ENCODE assay signal across 9 cellular contexts in the genomic region with DNA sequence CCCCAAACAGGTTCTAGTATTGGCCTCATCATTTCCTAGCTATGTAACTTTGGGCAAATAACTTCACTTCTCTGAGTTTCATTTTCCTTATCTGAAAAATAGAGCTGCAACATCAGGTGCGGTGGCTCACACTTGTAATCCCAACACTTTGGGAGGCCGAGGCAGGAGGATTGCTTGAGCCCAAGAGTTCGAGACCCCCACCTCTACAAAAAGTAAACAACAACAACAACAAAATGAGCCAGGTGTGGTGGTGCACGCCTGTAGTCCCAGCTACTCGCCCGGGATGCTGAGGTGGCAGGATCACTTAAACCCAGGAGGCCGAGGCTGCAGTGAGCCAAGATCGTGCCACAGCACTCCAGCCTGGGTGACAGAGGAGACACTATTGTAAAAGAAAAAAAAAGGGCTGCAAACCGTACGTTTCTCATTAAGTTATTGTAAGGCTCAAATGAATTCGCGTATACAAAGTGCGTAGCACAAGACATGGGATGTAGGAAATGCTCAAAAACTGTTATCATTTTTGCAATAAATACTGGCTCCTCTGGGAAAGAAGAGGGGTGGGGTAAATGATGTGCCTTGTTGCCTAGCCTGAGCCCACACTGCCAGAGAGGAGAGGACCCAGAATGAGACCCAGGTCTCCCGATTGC. TPM values are rescaled to one million over a fixed set of nuclear protein-coding genes. Genes with fewer than 3 reads are reported as not detected.
DNase-seq lines count a peak whose midpoint lies in the region; ATAC-seq, FAIRE-seq and TF ChIP-seq lines count a peak whose summit lies in the region.
"Had no signal": no experiment of that assay in that cellular context is flagged by ENCODE, and none has a peak within 500 bp of the region (broad histone marks: within the 10 kb centered on the region; RNA-seq: fewer than 3 reads in every experiment).

No MANE protein-coding gene starts in this region.

- no peak for TF ChIP-seq RAD21 in GM12878 (IDR thresholded peaks at IDR 0.05; ENCODE audit: insufficient read depth, low read depth, low read length)

- H3K79me2 ChIP-seq in GM12878 (ENCODE audit: control insufficient read depth, insufficient read depth, low read length) = peaks cover 26% of the 10 kb centered on the region

- CTCF ChIA-PET in GM12878 (lab: Yijun Ruan, JAX) = interaction anchor here (0.9 kb wide), 1 partner anchor 54 kb away, joined by 4 read pairs; no protein-coding TSS in a partner anchor

- H3K4me3 Mint-ChIP-seq in activated T-cell treated with anti-CD3 and anti-CD28 coated beads, Interleukin-2, amount 50 U/mL, for 24 hours = peak overlapping the region; percentile 85
- H3K4me3 Mint-ChIP-seq in memory B cell = peak overlapping the region; percentile 93

- RAD21 ChIA-PET in GM12878 (lab: Charles Lee; ENCODE audit: unreplicated experiment) = interaction anchor here (1.2 to 1.3 kb wide), 2 partner anchors 23 to 384 kb away, joined by 3 read pairs; no protein-coding TSS in a partner anchor

- peaks cover 32% of the 10 kb centered on the region for H3K36me3 Mint-ChIP-seq in activated T-cell treated with anti-CD3 and anti-CD28 coated beads, Interleukin-2, amount 50 U/mL, for 24 hours (ENCODE audit: low read depth)
- H3K36me3 Mint-ChIP-seq in memory B cell = peaks cover 8% of the 10 kb centered on the region

- no peaks in the 10 kb centered on the region for H3K27me3 Mint-ChIP-seq in activated T-cell treated with anti-CD3 and anti-CD28 coated beads, Interleukin-2, amount 50 U/mL, for 24 hours
- H3K27me3 Mint-ChIP-seq in memory B cell = no peaks in the 10 kb centered on the region

- H4K20me1 ChIP-seq in GM12878 (ENCODE audit: control insufficient read depth, insufficient read depth) = no peaks in the 10 kb centered on the region

- H3K4me3 ChIP-seq in GM12878 (peak overlapping the region; percentile 87), transverse colon (peak overlapping the region; percentile 64 to 88 (median 80))

- no peak for TF ChIP-seq CTCF in GM12878 (IDR thresholded peaks at IDR 0.05 in 2 of 3, conservative IDR thresholded peaks at IDR 0.05 in 1 of 3; ENCODE audit: control insufficient read depth in 2 of 3, extremely low read depth in 1 of 3, insufficient read depth in 1 of 3, low read depth in 3 of 3, low read length in 3 of 3)
- no peak for TF ChIP-seq CTCF in transverse colon (IDR thresholded peaks at IDR 0.05)

- peak overlapping the region; percentile 64 for H3K4me2 ChIP-seq in GM12878 (ENCODE audit: control insufficient read depth, insufficient read depth)

- H3K9me3 ChIP-seq in GM12878 (replicated peaks; ENCODE audit: control insufficient read depth, insufficient read depth, low read length) = no peaks in the 10 kb centered on the region
- H3K9me3 ChIP-seq in transverse colon = no peaks in the 10 kb centered on the region

- peaks cover 45% of the 10 kb centered on the region for H3K4me1 Mint-ChIP-seq in activated T-cell treated with anti-CD3 and anti-CD28 coated beads, Interleukin-2, amount 50 U/mL, for 24 hours (ENCODE audit: low read depth)
- peaks cover 37% of the 10 kb centered on the region for H3K4me1 Mint-ChIP-seq in memory B cell

- no peak for DNase-seq in activated T-cell treated with anti-CD3 and anti-CD28 coated beads, Interleukin-2, amount 50 U/mL, for 24 hours
- DNase-seq in activated T-cell treated with anti-CD3 and anti-CD28 coated beads, Interleukin-2, amount 50 U/mL, for 48 hours = no peak
- no peak for DNase-seq in GM12878 (ENCODE audit: low read depth, low spot score)
- no peak for DNase-seq in memory B cell (ENCODE audit: low spot score in 2 of 2)
- no peak for DNase-seq in transverse colon
- no peak for DNase-seq in left lobe of liver (ENCODE audit: low spot score)
- no peak for DNase-seq in GM19240 (ENCODE audit: insufficient read length, low spot score)
- no peak for DNase-seq in DMS79 (lab: John Stamatoyannopoulos, UW)
- DNase-seq: stimulated activated CD4-positive, alpha-beta T cell treated with anti-CD3 and anti-CD28 coated beads, Interleukin-2, amount 100 ng/mL, for 48 hours had no signal

- peaks cover 29% of the 10 kb centered on the region for H3K4me1 ChIP-seq in GM12878 (ENCODE audit: control insufficient read depth, insufficient read depth, low read length)
- peaks cover 9 to 35% (median 14%) of the 10 kb centered on the region in 4 donors for H3K4me1 ChIP-seq in transverse colon

- peak overlapping the region; percentile 66 for H3K9ac ChIP-seq in GM12878 (ENCODE audit: control insufficient read depth, insufficient read depth, low read length)

- peak overlapping the region; percentile 77 for H3K27ac ChIP-seq in GM12878 (ENCODE audit: control insufficient read depth, insufficient read depth)
- peak overlapping the region; percentile 83 to 92 (median 86) for H3K27ac ChIP-seq in transverse colon

- ATAC-seq in GM12878 (no peak), memory B cell (ENCODE audit: low read depth) (no peak), left lobe of liver (no peak)

- 70% methylated on average over 14 of the region's 14 CpGs for WGBS in GM12878 (ENCODE audit: insufficient coverage, insufficient replicate concordance, low lambda C conversion rate, missing lambda C conversion rate)
- 73 to 77% methylated on average over 11 to 14 of the region's 14 CpGs for WGBS in transverse colon (ENCODE audit: low coverage in 1 of 2), 2 donors

- H3K36me3 ChIP-seq in GM12878 (ENCODE audit: control insufficient read depth in 2 of 2, insufficient read depth in 2 of 2, low read length in 1 of 2) (peaks cover 0 to 5% of the 10 kb centered on the region in 2 experiments; a peak in 2 of 4 replicates), transverse colon (no peaks in the 10 kb centered on the region)

- H3K27ac Mint-ChIP-seq in activated T-cell treated with anti-CD3 and anti-CD28 coated beads, Interleukin-2, amount 50 U/mL, for 24 hours = peak overlapping the region; percentile 97
- peak overlapping the region; percentile 98 for H3K27ac Mint-ChIP-seq in memory B cell

- POLR2A ChIA-PET in GM12878 (lab: Charles Lee) = interaction anchor here (1.2 to 1.5 kb wide), 2 partner anchors 32 to 44 kb away, joined by 3 to 4 read pairs; no protein-coding TSS in a partner anchor

- H2AFZ ChIP-seq in GM12878 (ENCODE audit: control insufficient read depth, low read depth, low read length) = no peak overlapping the region

- in situ Hi-C loops in GM12878 (cut with MboI) (no loop called here), transverse colon (cut with MboI; ENCODE audit: low pct_ligation_motif_present in 1 of 4, low pct_unique_long_range_greater_than_20kb in 1 of 4, low sequenced_read_pairs in 3 of 4) (no loop called here)

- TF ChIP-seq POLR2A in GM12878 (IDR thresholded peaks at IDR 0.05; ENCODE audit: low read depth, low read length) (no peak), transverse colon (IDR thresholded peaks at IDR 0.05) (no peak)

- TF ChIP-seq EP300 in GM12878 (IDR thresholded peaks at IDR 0.05; ENCODE audit: borderline replicate concordance in 1 of 2, control insufficient read depth in 1 of 2, low read depth in 2 of 2, low read length in 2 of 2) (no peak), transverse colon (IDR thresholded peaks at IDR 0.05; ENCODE audit: low read depth) (no peak)

- SMC1A ChIA-PET in GM12878 (lab: Charles Lee; ENCODE audit: uncharacterized antibody, unreplicated experiment) = interaction anchor here (0.7 to 1.3 kb wide), 3 partner anchors 23 to 48 kb away, joined by 3 read pairs; a partner anchor contains a TSS

- no peaks in the 10 kb centered on the region for H3K9me3 Mint-ChIP-seq in activated T-cell treated with anti-CD3 and anti-CD28 coated beads, Interleukin-2, amount 50 U/mL, for 24 hours
- H3K9me3 Mint-ChIP-seq in memory B cell = no peaks in the 10 kb centered on the region

- no peaks in the 10 kb centered on the region for H3K27me3 ChIP-seq in GM12878 (replicated peaks in 1 of 2; ENCODE audit: control insufficient read depth in 2 of 2, insufficient read depth in 2 of 2, low read length in 1 of 2)
- H3K27me3 ChIP-seq in transverse colon = no peaks in the 10 kb centered on the region

- BruUV-seq in GM12878 (replicated peaks; lab: Mats Ljungman, UMichigan) = no TSS peak

- no peak for FAIRE-seq in GM12878 (lab: Jason Lieb, UNC)

- intact Hi-C loops in GM12878 (cut with micrococcal nuclease; ENCODE audit: unreplicated experiment) (no loop called here), transverse colon (cut with DNase I; ENCODE audit: low total_unique reads) (no loop called here)

RNA-seq across cellular contexts. Expression of a gene that starts 0.9 kb away (rescaled TPM):
- 26.2 TPM in 2 replicates for total RNA-seq in GM12878 (2013; cell fraction: nucleolus; rRNA removed)
- total RNA-seq in GM12878 (2014; rRNA removed) (10.1 and 12.2 TPM in 2 replicates), GM12878 (2014; rRNA removed; fragmentation: Illumina TruSeq; extraction: Trizol) (7.9 and 9.1 TPM in 2 replicates), GM12878 (2021) (9.3 and 11.1 TPM in 2 replicates), transverse colon (10 to 100 TPM in 2 of 4 donors, 1 to 10 TPM in 1, not detected in 1; 9.3 to 11.0 (median 10.1) TPM), left lobe of liver (6.7 TPM)
- 10.2 TPM for polyA plus RNA-seq in GM12878 (2011; ENCODE audit: low read depth)
- polyA plus RNA-seq in GM12878 (2011; rRNA removed) (20.4 and 27.4 TPM in 2 replicates), GM12878 (2014; fragmentation: Illumina TruSeq; extraction: Trizol) (8.8 and 14.0 TPM in 2 replicates), GM12878 (2014; fragmentation: Nextera tagmentation; extraction: Ambion mirVana) (1 to 10 TPM; 3.6 to 4.6 TPM), GM12878 (2014; rRNA removed) (12.1 and 13.7 TPM in 2 replicates), GM12878 (2016; fragmentation: Nextera tagmentation; extraction: Ambion mirVana) (10 to 100 TPM; 13.7 to 13.8 TPM)
- 17.2 and 18.4 TPM in 2 replicates for polyA plus RNA-seq in GM12878 (2011; cell fraction: cytosol; rRNA removed)
- polyA plus RNA-seq in GM12878 (2011; cell fraction: nucleus; rRNA removed) = 12.1 and 15.3 TPM in 2 replicates
- polyA plus RNA-seq in GM12878 (2012) = 15.5 and 19.8 TPM in 2 replicates
- 12.4 and 15.9 TPM in 2 replicates for polyA minus RNA-seq in GM12878 (2011; rRNA and poly(A)+ RNA removed)
- 4.4 and 6.1 TPM in 2 replicates for polyA minus RNA-seq in GM12878 (2011; cell fraction: cytosol; rRNA and poly(A)+ RNA removed)
- 3.9 and 6.8 TPM in 2 replicates for polyA minus RNA-seq in GM12878 (2011; cell fraction: nucleus; rRNA and poly(A)+ RNA removed)

RNA-seq across cellular contexts. Expression of a gene that starts 48.2 kb away (rescaled TPM):
- 186 and 192 TPM in 2 replicates for total RNA-seq in GM12878 (2013; cell fraction: nucleolus; rRNA removed)
- total RNA-seq in GM12878 (2014; rRNA removed) (90.1 and 93.4 TPM in 2 replicates), GM12878 (2014; rRNA removed; fragmentation: Illumina TruSeq; extraction: Trizol) (76.9 and 85.2 TPM in 2 replicates), GM12878 (2021) (78.8 and 81.4 TPM in 2 replicates), transverse colon (100 to 1,000 TPM in 3 of 4 donors, 10 to 100 TPM in 1; 96.1 to 189 (median 115) TPM), left lobe of liver (16.6 TPM)
- polyA plus RNA-seq in GM12878 (2011; ENCODE audit: low read depth) = 44.8 TPM
- polyA plus RNA-seq in GM12878 (2011; rRNA removed) (82.8 and 110 TPM in 2 replicates), GM12878 (2014; fragmentation: Illumina TruSeq; extraction: Trizol) (76.2 and 106 TPM in 2 replicates), GM12878 (2014; fragmentation: Nextera tagmentation; extraction: Ambion mirVana) (10 to 100 TPM; 10.2 to 18.2 TPM), GM12878 (2014; rRNA removed) (75.2 and 89.1 TPM in 2 replicates), GM12878 (2016; fragmentation: Nextera tagmentation; extraction: Ambion mirVana) (10 to 100 TPM; 38.5 to 40.3 TPM)
- polyA plus RNA-seq in GM12878 (2011; cell fraction: cytosol; rRNA removed) = 76.6 and 102 TPM in 2 replicates
- 147 and 169 TPM in 2 replicates for polyA plus RNA-seq in GM12878 (2011; cell fraction: nucleus; rRNA removed)
- 53.4 and 59.4 TPM in 2 replicates for polyA plus RNA-seq in GM12878 (2012)
- polyA minus RNA-seq in GM12878 (2011; rRNA and poly(A)+ RNA removed) = 65.0 and 97.9 TPM in 2 replicates
- polyA minus RNA-seq in GM12878 (2011; cell fraction: cytosol; rRNA and poly(A)+ RNA removed) = 22.2 and 25.9 TPM in 2 replicates
- 35.7 and 47.7 TPM in 2 replicates for polyA minus RNA-seq in GM12878 (2011; cell fraction: nucleus; rRNA and poly(A)+ RNA removed)

RNA-seq across cellular contexts. Expression of a gene that starts 51.3 kb away (rescaled TPM):
- 220 and 223 TPM in 2 replicates for total RNA-seq in GM12878 (2013; cell fraction: nucleolus; rRNA removed)
- total RNA-seq in GM12878 (2014; rRNA removed) (34.0 and 34.3 TPM in 2 replicates), GM12878 (2014; rRNA removed; fragmentation: Illumina TruSeq; extraction: Trizol) (43.7 and 44.3 TPM in 2 replicates), GM12878 (2021) (44.1 and 45.5 TPM in 2 replicates), transverse colon (10 to 100 TPM; 25.3 to 64.0 (median 44.0) TPM), left lobe of liver (15.5 TPM)
- polyA plus RNA-seq in GM12878 (2011; ENCODE audit: low read depth) = 24.2 TPM
- polyA plus RNA-seq in GM12878 (2011; rRNA removed) (44.1 and 47.7 TPM in 2 replicates), GM12878 (2014; fragmentation: Illumina TruSeq; extraction: Trizol) (47.3 and 55.8 TPM in 2 replicates), GM12878 (2014; fragmentation: Nextera tagmentation; extraction: Ambion mirVana) (1 to 10 TPM; 9.1 to 9.4 TPM), GM12878 (2014; rRNA removed) (42.0 and 43.3 TPM in 2 replicates), GM12878 (2016; fragmentation: Nextera tagmentation; extraction: Ambion mirVana) (10 to 100 TPM; 49.9 TPM)
- 34.4 and 36.4 TPM in 2 replicates for polyA plus RNA-seq in GM12878 (2011; cell fraction: cytosol; rRNA removed)
- polyA plus RNA-seq in GM12878 (2011; cell fraction: nucleus; rRNA removed) = 77.9 TPM in 2 replicates
- polyA plus RNA-seq in GM12878 (2012) = 28.0 and 33.4 TPM in 2 replicates
- 71.2 and 81.6 TPM in 2 replicates for polyA minus RNA-seq in GM12878 (2011; rRNA and poly(A)+ RNA removed)
- polyA minus RNA-seq in GM12878 (2011; cell fraction: cytosol; rRNA and poly(A)+ RNA removed) = 11.9 and 25.9 TPM in 2 replicates
- 57.8 and 95.2 TPM in 2 replicates for polyA minus RNA-seq in GM12878 (2011; cell fraction: nucleus; rRNA and poly(A)+ RNA removed)
